9 cellular contexts compared by ENCODE assay signal in the genomic region with DNA sequence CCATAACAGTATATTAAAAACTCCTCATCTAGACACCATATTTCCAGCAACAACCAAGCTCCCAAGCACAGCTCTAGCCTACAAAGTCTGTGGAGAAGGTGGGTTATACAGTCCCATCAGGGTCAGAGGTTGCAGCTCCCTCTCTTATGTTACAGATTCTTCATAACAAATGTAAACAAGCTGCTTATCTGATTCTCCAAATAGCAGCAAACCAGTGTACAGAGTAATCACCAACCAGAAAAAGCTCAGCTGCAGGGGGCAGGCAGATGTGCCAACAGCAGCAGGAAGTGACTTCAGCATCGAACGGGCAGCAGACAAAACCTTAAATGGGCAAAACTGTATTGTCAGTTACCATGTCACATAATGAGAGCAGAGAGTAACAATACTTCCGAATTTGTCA. TPM values are rescaled to one million over a fixed set of nuclear protein-coding genes. Genes with fewer than 3 reads are reported as not detected.
A peak's percentile ranks its signal among the peaks of the same experiment; 100 is the strongest.
DNase-seq lines count a peak whose midpoint lies in the region; ATAC-seq, FAIRE-seq and TF ChIP-seq lines count a peak whose summit lies in the region.
"Had no signal": no experiment of that assay in that cellular context is flagged by ENCODE, and none has a peak within 500 bp of the region (broad histone marks: within the 10 kb centered on the region; RNA-seq: fewer than 3 reads in every experiment).

No MANE protein-coding gene starts in this region.

- H3K27ac ChIP-seq in sigmoid colon, result no peak overlapping the region

- peaks cover 57% of the 10 kb centered on the region for H3K4me1 Mint-ChIP-seq in stimulated activated naive CD8-positive, alpha-beta T cell treated with anti-CD3 and anti-CD28 coated beads, Interleukin-15, Interleukin-2, amounts not matched to agents 100 ng/mL and 50 ng/mL, for 24 hours (ENCODE audit: low read depth)

- H3K9me3 Mint-ChIP-seq in stimulated activated naive CD8-positive, alpha-beta T cell treated with anti-CD3 and anti-CD28 coated beads, Interleukin-15, Interleukin-2, amounts not matched to agents 100 ng/mL and 50 ng/mL, for 24 hours, result no peaks in the 10 kb centered on the region

- FAIRE-seq in GM12892 (lab: Jason Lieb, UNC), result peak; percentile 77
- FAIRE-seq in frontal cortex (lab: Jason Lieb, UNC), result no peak
- FAIRE-seq: colon had no signal

- H3K27me3 Mint-ChIP-seq in stimulated activated naive CD8-positive, alpha-beta T cell treated with anti-CD3 and anti-CD28 coated beads, Interleukin-15, Interleukin-2, amounts not matched to agents 100 ng/mL and 50 ng/mL, for 24 hours, result no peaks in the 10 kb centered on the region

- DNase-seq in GM12892 (ENCODE audit: insufficient read length) (no peak), RPMI7951 (ENCODE audit: low read depth) (peak; percentile 86), sigmoid colon (no peak), frontal cortex (ENCODE audit: low spot score in 2 of 2) (no peak), GM10266 (ENCODE audit: extremely low spot score) (no peak)
- DNase-seq in central memory CD4-positive, alpha-beta T cell, result peak; percentile 72

- ATAC-seq in HG02943 (IDR thresholded peaks at IDR 0.05; ENCODE audit: low read depth, unreplicated experiment), result peak; percentile 81

- WGBS in sigmoid colon, 2 donors, result 65 to 71% methylated on average over 3 of the region's 3 CpGs

- no peaks in the 10 kb centered on the region for H3K27me3 ChIP-seq in sigmoid colon

- TF ChIP-seq POLR2A in GM12892 (IDR thresholded peaks at IDR 0.05; ENCODE audit: low read depth, low read length), result no peak
- TF ChIP-seq POLR2A in sigmoid colon (IDR thresholded peaks at IDR 0.05), result no peak

- no peaks in the 10 kb centered on the region for H3K9me3 ChIP-seq in sigmoid colon

- no peak for TF ChIP-seq CTCF in sigmoid colon (IDR thresholded peaks at IDR 0.05)
- TF ChIP-seq CTCF in GM10266 (IDR thresholded peaks at IDR 0.05; ENCODE audit: control insufficient read depth, insufficient read depth, low read depth, missing control alignments), result no peak

- no peak for TF ChIP-seq EP300 in sigmoid colon (IDR thresholded peaks at IDR 0.05)

- no peaks in the 10 kb centered on the region for H3K36me3 Mint-ChIP-seq in stimulated activated naive CD8-positive, alpha-beta T cell treated with anti-CD3 and anti-CD28 coated beads, Interleukin-15, Interleukin-2, amounts not matched to agents 100 ng/mL and 50 ng/mL, for 24 hours (ENCODE audit: low read depth)

- peak overlapping the region; percentile 72 for H3K27ac Mint-ChIP-seq in stimulated activated naive CD8-positive, alpha-beta T cell treated with anti-CD3 and anti-CD28 coated beads, Interleukin-15, Interleukin-2, amounts not matched to agents 100 ng/mL and 50 ng/mL, for 24 hours

- H3K4me1 ChIP-seq in sigmoid colon, result no peaks in the 10 kb centered on the region

- H3K4me3 Mint-ChIP-seq in stimulated activated naive CD8-positive, alpha-beta T cell treated with anti-CD3 and anti-CD28 coated beads, Interleukin-15, Interleukin-2, amounts not matched to agents 100 ng/mL and 50 ng/mL, for 24 hours, result no peak overlapping the region

- H3K36me3 ChIP-seq in sigmoid colon, result no peaks in the 10 kb centered on the region

- no peak overlapping the region for H3K4me3 ChIP-seq in sigmoid colon

- intact Hi-C loops in sigmoid colon (cut with DNase I), result no loop called here

RNA-seq across cellular contexts. Expression of a gene that starts 52.9 kb away (rescaled TPM):
- polyA plus RNA-seq in GM12892 (2012; ENCODE audit: missing spikeins), result 20.7 TPM
- 19.4 and 24.5 TPM in 2 replicates for total RNA-seq in RPMI7951 (2014; rRNA removed; shearing (Covaris generic))
- total RNA-seq in sigmoid colon (10 to 100 TPM in 2 of 4 donors, 1 to 10 TPM in 2; 8.2 to 12.7 (median 9.8) TPM), frontal cortex (3.3 TPM)
- polyA plus RNA-seq in sigmoid colon, result 10 to 100 TPM in 1 of 3 donors, 1 to 10 TPM in 2; 4.2 to 15.4 (median 8.6) TPM

Comparison
In these comparisons a context has a peak if more than half of its experiments do, and no peak if none do; other contexts are left out.
1. DNase-seq: peak in RPMI7951 (single experiment) and central memory CD4-positive, alpha-beta T cell (single experiment); none in GM12892 (single experiment), sigmoid colon (single experiment), frontal cortex (0 of 2) and GM10266 (single experiment).